In the genomic region with DNA sequence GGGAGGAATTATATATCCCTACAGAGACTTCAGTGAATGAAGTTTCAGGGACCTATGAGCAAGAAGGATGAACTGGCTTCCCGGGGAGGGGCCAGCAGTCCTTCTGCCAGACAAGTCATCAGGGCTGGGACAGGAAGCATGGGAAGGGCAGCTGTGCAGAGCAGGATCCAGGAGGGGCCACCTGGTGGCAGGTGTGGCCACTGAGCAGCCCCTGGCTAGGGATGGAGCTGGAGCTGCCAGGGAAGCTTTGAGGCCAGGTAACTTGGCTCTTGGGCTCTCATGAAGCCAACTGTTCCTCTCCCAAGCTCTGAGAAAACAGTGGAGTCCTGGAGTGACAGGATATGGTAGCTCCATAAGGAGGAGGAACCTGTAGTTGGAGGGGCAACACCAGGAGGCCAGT, we compare ENCODE assay signal across 16 cellular contexts.
A peak's percentile ranks its signal among the peaks of the same experiment; 100 is the strongest.
DNase-seq lines count a peak whose midpoint lies in the region; ATAC-seq and TF ChIP-seq lines count a peak whose summit lies in the region.
"Had no signal": no experiment of that assay in that cellular context is flagged by ENCODE, and none has a peak within 500 bp of the region (broad histone marks: within the 10 kb centered on the region; RNA-seq: fewer than 3 reads in every experiment).

No MANE protein-coding gene starts in this region.

- TF ChIP-seq CTCF in LNCaP clone FGC (IDR thresholded peaks at IDR 0.05; ENCODE audit: control insufficient read depth, extremely low read depth, insufficient read depth): peak; percentile 24; the same call in 1 of the 2 replicates
- peak; percentile 19 for TF ChIP-seq CTCF in neural crest cell (conservative IDR thresholded peaks at IDR 0.05)
- TF ChIP-seq CTCF in CD14-positive monocyte (IDR thresholded peaks at IDR 0.05): no peak

- no peak for ATAC-seq in left lobe of liver

- peak overlapping the region; percentile 57 for H3K27ac ChIP-seq in cingulate gyrus (ENCODE audit: low read depth, low read length)
- H3K27ac ChIP-seq: A549, adrenal gland, parathyroid adenoma had no signal

- H3K4me1 Mint-ChIP-seq in neural crest cell: peaks cover 58% of the 10 kb centered on the region
- H3K4me1 Mint-ChIP-seq in activated T-cell treated with anti-CD3 and anti-CD28 coated beads, Interleukin-2, amount 50 U/mL, for 24 hours (ENCODE audit: low read depth): peaks cover 37% of the 10 kb centered on the region
- H3K4me1 Mint-ChIP-seq in CD14-positive monocyte: no peaks in the 10 kb centered on the region
- H3K4me1 Mint-ChIP-seq: mesothelial cell of epicardium had no signal

- no peak overlapping the region for H3K4me3 ChIP-seq in LNCaP clone FGC (ENCODE audit: low read depth, low read length)
- H3K4me3 ChIP-seq: A549, adrenal gland had no signal

- intact Hi-C loops in CD14-positive monocyte (cut with micrococcal nuclease): no loop called here

- H3K27me3 Mint-ChIP-seq in neural crest cell (ENCODE audit: low read depth): no peaks in the 10 kb centered on the region
- H3K27me3 Mint-ChIP-seq in activated T-cell treated with anti-CD3 and anti-CD28 coated beads, Interleukin-2, amount 50 U/mL, for 24 hours: no peaks in the 10 kb centered on the region
- peaks cover 2 to 5% (median 2%) of the 10 kb centered on the region in 3 donors for H3K27me3 Mint-ChIP-seq in CD14-positive monocyte (ENCODE audit: low read depth in 3 of 3)

- H3K4me3 Mint-ChIP-seq in neural crest cell (no peak overlapping the region), CD14-positive monocyte (no peak overlapping the region)
- no peak overlapping the region for H3K4me3 Mint-ChIP-seq in activated T-cell treated with anti-CD3 and anti-CD28 coated beads, Interleukin-2, amount 50 U/mL, for 24 hours
- H3K4me3 Mint-ChIP-seq: mesothelial cell of epicardium had no signal

- peaks cover 10% of the 10 kb centered on the region for H3K36me3 Mint-ChIP-seq in neural crest cell (ENCODE audit: low read depth)
- peaks cover 16% of the 10 kb centered on the region for H3K36me3 Mint-ChIP-seq in activated T-cell treated with anti-CD3 and anti-CD28 coated beads, Interleukin-2, amount 50 U/mL, for 24 hours (ENCODE audit: low read depth)
- no peaks in the 10 kb centered on the region for H3K36me3 Mint-ChIP-seq in CD14-positive monocyte

- DNase-seq in NCI-H2029 (lab: John Stamatoyannopoulos, UW) (peak; percentile 2), NCI-H2029 treated with DMSO at 0.1 percent for 48 hours (lab: John Stamatoyannopoulos, UW) (no peak), LNCaP clone FGC (ENCODE audit: low read depth) (no peak), neural crest cell (ENCODE audit: low read depth, low spot score) (no peak), CD14-positive monocyte (ENCODE audit: low spot score) (no peak), left lobe of liver (ENCODE audit: low spot score) (no peak)
- DNase-seq in activated T-cell treated with anti-CD3 and anti-CD28 coated beads, Interleukin-2, amount 50 U/mL, for 24 hours: no peak
- DNase-seq: activated T-cell treated with anti-CD3 and anti-CD28 coated beads, Interleukin-2, amount 50 U/mL, for 1 hour; IMR-90; NCI-H1694; stimulated activated CD4-positive, alpha-beta T cell treated with anti-CD3 and anti-CD28 coated beads, Interleukin-12 subunit alpha, Interleukin-12 subunit beta, amount 100 ng/mL, for 4 hours had no signal

- H3K27ac Mint-ChIP-seq in neural crest cell (ENCODE audit: unreplicated experiment) (no peak overlapping the region), CD14-positive monocyte (no peak overlapping the region)
- H3K27ac Mint-ChIP-seq in activated T-cell treated with anti-CD3 and anti-CD28 coated beads, Interleukin-2, amount 50 U/mL, for 24 hours: no peak overlapping the region
- H3K27ac Mint-ChIP-seq: mesothelial cell of epicardium had no signal

- H3K9me3 Mint-ChIP-seq in neural crest cell: peaks cover 5% of the 10 kb centered on the region
- no peaks in the 10 kb centered on the region for H3K9me3 Mint-ChIP-seq in activated T-cell treated with anti-CD3 and anti-CD28 coated beads, Interleukin-2, amount 50 U/mL, for 24 hours
- peaks cover 0 to 3% (median 0%) of the 10 kb centered on the region in 7 donors for H3K9me3 Mint-ChIP-seq in CD14-positive monocyte
